ENCODE assay signal across 8 cellular contexts in the genomic region with DNA sequence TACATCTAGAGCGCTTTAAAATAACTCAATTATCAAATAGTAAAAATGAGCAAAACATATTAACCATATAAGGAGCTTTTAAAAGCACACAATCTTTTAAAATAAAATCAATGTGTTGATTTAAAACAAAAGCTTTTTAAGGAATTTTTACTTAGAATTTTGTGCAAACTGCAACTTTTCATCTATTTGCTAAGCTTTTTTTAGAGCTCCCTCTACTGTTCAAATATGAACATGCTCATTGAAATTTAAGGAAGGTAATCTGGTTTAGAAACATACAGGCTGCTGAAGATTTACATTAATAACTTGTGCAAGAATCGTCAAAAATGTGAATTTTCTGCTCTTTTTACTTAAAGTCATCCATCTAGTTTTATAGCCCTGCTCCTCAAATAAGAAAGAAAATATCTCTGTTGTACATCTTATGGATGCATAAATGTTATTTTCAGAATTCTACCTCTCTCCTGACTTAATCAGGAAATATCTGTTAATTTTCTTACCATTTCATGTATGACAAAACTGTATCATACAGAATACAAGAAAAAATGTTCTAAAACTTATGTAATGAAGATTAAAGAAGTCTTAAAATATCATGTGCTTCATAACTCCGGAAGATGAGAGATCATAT.
A peak's percentile ranks its signal among the peaks of the same experiment; 100 is the strongest.
DNase-seq lines count a peak whose midpoint lies in the region; ATAC-seq and TF ChIP-seq lines count a peak whose summit lies in the region.

No MANE protein-coding gene starts in this region.

- H3K9me3 ChIP-seq in SK-N-SH, result no peaks in the 10 kb centered on the region
- no peaks in the 10 kb centered on the region for H3K9me3 ChIP-seq in PC-3 (ENCODE audit: low read length)
- H3K9me3 ChIP-seq in thoracic aorta, result no peaks in the 10 kb centered on the region

- DNase-seq in SK-N-SH (peak; percentile 20), PC-3 (peak; percentile 48), fibroblast of peridontal ligament (ENCODE audit: extremely low read depth) (peak; percentile 59), thoracic aorta (ENCODE audit: low spot score) (no peak), NCI-H1694 treated with DMSO at 0.1 percent for 48 hours (lab: John Stamatoyannopoulos, UW) (no peak)

- 53% methylated on average over 3 of the region's 3 CpGs for WGBS in SK-N-SH (ENCODE audit: low lambda C conversion rate)

- ATAC-seq in SK-N-SH treated with all-trans-retinoic acid at 6 μM for 48 hours, result no peak
- no peak for ATAC-seq in PC-3
- ATAC-seq in thoracic aorta (ENCODE audit: insufficient number of reproducible peaks, low FRiP score, low read depth), result no peak
- no peak for ATAC-seq in HG03457 (IDR thresholded peaks at IDR 0.05; ENCODE audit: unreplicated experiment)
- ATAC-seq in HG03045 (IDR thresholded peaks at IDR 0.05; ENCODE audit: unreplicated experiment), result no peak

- H3K27me3 ChIP-seq in SK-N-SH (ENCODE audit: insufficient read depth), result no peaks in the 10 kb centered on the region
- H3K27me3 ChIP-seq in PC-3 (ENCODE audit: low read length), result no peaks in the 10 kb centered on the region
- H3K27me3 ChIP-seq in thoracic aorta (replicated peaks; ENCODE audit: insufficient read depth), result no peaks in the 10 kb centered on the region

- POLR2A ChIA-PET in SK-N-SH (lab: Yijun Ruan, JAX) (no interaction called here), PC-3 (lab: Charles Lee; ENCODE audit: unreplicated experiment) (no interaction called here)

- H2AFZ ChIP-seq in SK-N-SH (ENCODE audit: low read depth), result no peak overlapping the region
- no peak overlapping the region for H2AFZ ChIP-seq in PC-3 (ENCODE audit: low read length)

- peak; percentile 76 for TF ChIP-seq RAD21 in SK-N-SH (IDR thresholded peaks at IDR 0.05; ENCODE audit: low read length)

- no TSS peak for BruUV-seq in PC-3 (replicated peaks; lab: Mats Ljungman, UMichigan)

- TF ChIP-seq CTCF in SK-N-SH (IDR thresholded peaks at IDR 0.05) (peak; percentile 89), PC-3 (conservative IDR thresholded peaks at IDR 0.05; ENCODE audit: low read depth, low read length) (peak; percentile 89), thoracic aorta (IDR thresholded peaks at IDR 0.05) (peak; percentile 34)

- H3K9me2 ChIP-seq in SK-N-SH (no peaks in the 10 kb centered on the region), PC-3 (replicated peaks; ENCODE audit: low read length) (no peaks in the 10 kb centered on the region; the same call in 1 of the 2 replicates)

- H3K4me1 ChIP-seq in SK-N-SH (ENCODE audit: control insufficient read depth in 1 of 2, insufficient read depth in 2 of 2, low read depth in 1 of 2, low read length in 1 of 2), result no peaks in the 10 kb centered on the region; a peak in 1 of 4 replicates
- no peaks in the 10 kb centered on the region for H3K4me1 ChIP-seq in PC-3 (ENCODE audit: insufficient read depth, low read length)
- H3K4me1 ChIP-seq in thoracic aorta (ENCODE audit: control insufficient read depth in 1 of 2, low read depth in 2 of 2), result no peaks in the 10 kb centered on the region

- H4K20me1 ChIP-seq in SK-N-SH (ENCODE audit: insufficient read depth) (no peaks in the 10 kb centered on the region), PC-3 (ENCODE audit: low read length) (no peaks in the 10 kb centered on the region)

- TF ChIP-seq EP300 in SK-N-SH (IDR thresholded peaks at IDR 0.05; ENCODE audit: borderline replicate concordance in 1 of 2, low read depth in 1 of 2, low read length in 1 of 2), result no peak

- H3K79me2 ChIP-seq in SK-N-SH (ENCODE audit: insufficient read depth), result no peaks in the 10 kb centered on the region
- H3K79me2 ChIP-seq in PC-3 (ENCODE audit: low read length), result no peaks in the 10 kb centered on the region

- H3K4me3 ChIP-seq in SK-N-SH (ENCODE audit: low read depth in 2 of 2, low read length in 1 of 2) (no peak overlapping the region; a peak in 1 of 4 replicates), PC-3 (ENCODE audit: low read length) (no peak overlapping the region), thoracic aorta (no peak overlapping the region)

- H3F3A ChIP-seq in SK-N-SH (replicated peaks; ENCODE audit: insufficient read depth) (no peaks in the 10 kb centered on the region), PC-3 (ENCODE audit: low read length, unreplicated experiment) (no peaks in the 10 kb centered on the region)

- H3K27ac ChIP-seq in SK-N-SH (ENCODE audit: low read depth in 2 of 2, low read length in 1 of 2) (no peak overlapping the region), PC-3 (ENCODE audit: low read length) (no peak overlapping the region), thoracic aorta (no peak overlapping the region)

- H3K4me2 ChIP-seq in SK-N-SH (no peak overlapping the region), PC-3 (ENCODE audit: low read length) (no peak overlapping the region)

- no peaks in the 10 kb centered on the region for H3K36me3 ChIP-seq in SK-N-SH (replicated peaks in 1 of 2; ENCODE audit: control insufficient read depth in 1 of 2, insufficient read depth in 2 of 2, low read length in 1 of 2)
- no peaks in the 10 kb centered on the region for H3K36me3 ChIP-seq in PC-3 (ENCODE audit: low read depth, low read length)
- H3K36me3 ChIP-seq in thoracic aorta, result no peaks in the 10 kb centered on the region

- intact Hi-C loops in PC-3 (cut with micrococcal nuclease), result loop anchor here (2.0 to 10.0 kb wide), 5 partner anchors 202 to 753 kb away; no protein-coding TSS in a partner anchor

- H3K9ac ChIP-seq in SK-N-SH (no peak overlapping the region), PC-3 (ENCODE audit: low read length) (no peak overlapping the region)

- CTCF ChIA-PET in SK-N-SH (lab: Yijun Ruan, JAX), result interaction anchor here (0.6 to 2.4 kb wide), 32 partner anchors 8 to 660 kb away, joined by 3 to 14 read pairs (median 4); no protein-coding TSS in a partner anchor
- CTCF ChIA-PET in PC-3 (lab: Charles Lee), result interaction anchor here (0.6 kb wide), 1 partner anchor 21 kb away, joined by 4 read pairs; no protein-coding TSS in a partner anchor

TF ChIP-seq in SK-N-SH, 30 proteins besides CTCF, POLR2A, EP300 and RAD21:
- TF ChIP-seq, protein P1, sequence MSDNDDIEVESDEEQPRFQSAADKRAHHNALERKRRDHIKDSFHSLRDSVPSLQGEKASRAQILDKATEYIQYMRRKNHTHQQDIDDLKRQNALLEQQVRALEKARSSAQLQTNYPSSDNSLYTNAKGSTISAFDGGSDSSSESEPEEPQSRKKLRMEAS (IDR thresholded peaks at IDR 0.05; ENCODE audit: low read depth), result no peak
- TF ChIP-seq SMC3 (IDR thresholded peaks at IDR 0.05; ENCODE audit: low read depth, low read length), result peak; percentile 40

TF ChIP-seq in SK-N-SH treated with all-trans-retinoic acid at 6 μM for 48 hours, 23 proteins besides CTCF, POLR2A, EP300 and RAD21:
- TF ChIP-seq, protein P2, sequence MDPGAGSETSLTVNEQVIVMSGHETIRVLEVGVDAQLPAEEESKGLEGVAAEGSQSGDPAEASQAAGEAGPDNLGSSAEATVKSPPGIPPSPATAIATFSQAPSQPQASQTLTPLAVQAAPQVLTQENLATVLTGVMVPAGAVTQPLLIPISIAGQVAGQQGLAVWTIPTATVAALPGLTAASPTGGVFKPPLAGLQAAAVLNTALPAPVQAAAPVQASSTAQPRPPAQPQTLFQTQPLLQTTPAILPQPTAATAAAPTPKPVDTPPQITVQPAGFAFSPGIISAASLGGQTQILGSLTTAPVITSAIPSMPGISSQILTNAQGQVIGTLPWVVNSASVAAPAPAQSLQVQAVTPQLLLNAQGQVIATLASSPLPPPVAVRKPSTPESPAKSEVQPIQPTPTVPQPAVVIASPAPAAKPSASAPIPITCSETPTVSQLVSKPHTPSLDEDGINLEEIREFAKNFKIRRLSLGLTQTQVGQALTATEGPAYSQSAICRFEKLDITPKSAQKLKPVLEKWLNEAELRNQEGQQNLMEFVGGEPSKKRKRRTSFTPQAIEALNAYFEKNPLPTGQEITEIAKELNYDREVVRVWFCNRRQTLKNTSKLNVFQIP (CRISPR knock-in tag; IDR thresholded peaks at IDR 0.05; ENCODE audit: borderline replicate concordance, low read depth), result no peak
- TF ChIP-seq TCF4 (CRISPR knock-in tag; IDR thresholded peaks at IDR 0.05; ENCODE audit: borderline replicate concordance), result no peak
- TF ChIP-seq ZC3H10 (CRISPR knock-in tag; IDR thresholded peaks at IDR 0.05), result no peak
- TF ChIP-seq ZFP3 (CRISPR knock-in tag; IDR thresholded peaks at IDR 0.05), result no peak
- TF ChIP-seq BACH2 (CRISPR knock-in tag; IDR thresholded peaks at IDR 0.05; ENCODE audit: borderline replicate concordance), result no peak
- TF ChIP-seq SNAI2 (CRISPR knock-in tag; IDR thresholded peaks at IDR 0.05), result no peak
- TF ChIP-seq, protein P3, sequence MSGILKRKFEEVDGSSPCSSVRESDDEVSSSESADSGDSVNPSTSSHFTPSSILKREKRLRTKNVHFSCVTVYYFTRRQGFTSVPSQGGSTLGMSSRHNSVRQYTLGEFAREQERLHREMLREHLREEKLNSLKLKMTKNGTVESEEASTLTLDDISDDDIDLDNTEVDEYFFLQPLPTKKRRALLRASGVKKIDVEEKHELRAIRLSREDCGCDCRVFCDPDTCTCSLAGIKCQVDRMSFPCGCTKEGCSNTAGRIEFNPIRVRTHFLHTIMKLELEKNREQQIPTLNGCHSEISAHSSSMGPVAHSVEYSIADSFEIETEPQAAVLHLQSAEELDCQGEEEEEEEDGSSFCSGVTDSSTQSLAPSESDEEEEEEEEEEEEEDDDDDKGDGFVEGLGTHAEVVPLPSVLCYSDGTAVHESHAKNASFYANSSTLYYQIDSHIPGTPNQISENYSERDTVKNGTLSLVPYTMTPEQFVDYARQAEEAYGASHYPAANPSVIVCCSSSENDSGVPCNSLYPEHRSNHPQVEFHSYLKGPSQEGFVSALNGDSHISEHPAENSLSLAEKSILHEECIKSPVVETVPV (CRISPR knock-in tag; IDR thresholded peaks at IDR 0.05), result no peak
TF ChIP-seq in SK-N-SH treated with all-trans-retinoic acid at 6 μM for 48 hours: peak in this region for 0.

Comparison
In these comparisons a context has a peak if more than half of its experiments do, and no peak if none do; other contexts are left out.
1. DNase-seq: peak in SK-N-SH (single experiment), PC-3 (single experiment) and fibroblast of peridontal ligament (single experiment); none in thoracic aorta (single experiment) and NCI-H1694 treated with DMSO at 0.1 percent for 48 hours (single experiment).
2. CTCF ChIP-seq: peak in every context shown above with its lines; median percentile 89 in SK-N-SH; 89 in PC-3; 34 in thoracic aorta.